Comparison of ENCODE assay signal across 19 cellular contexts in the genomic region with DNA sequence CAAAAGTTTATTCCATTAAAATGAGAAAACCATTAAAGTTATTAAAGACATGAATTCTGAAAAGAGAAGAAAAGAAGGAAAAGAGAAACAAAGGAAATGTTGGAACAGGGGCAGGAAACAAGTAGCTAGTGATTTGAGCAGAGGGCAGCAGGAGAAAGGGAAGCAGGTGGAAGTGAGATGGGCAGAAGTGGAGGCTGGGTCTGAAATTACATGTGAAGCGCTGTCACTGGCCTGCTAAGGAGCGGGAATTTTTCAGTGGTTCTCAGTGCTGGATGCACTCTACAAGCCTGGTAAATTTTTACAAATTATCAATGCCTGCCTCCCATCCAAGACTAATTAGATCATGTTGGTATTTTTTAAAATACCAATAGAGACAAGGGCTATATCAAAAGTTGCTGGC. TPM values are rescaled to one million over a fixed set of nuclear protein-coding genes. Genes with fewer than 3 reads are reported as not detected.
DNase-seq lines count a peak whose midpoint lies in the region; ATAC-seq, FAIRE-seq and TF ChIP-seq lines count a peak whose summit lies in the region.
"Had no signal": no experiment of that assay in that cellular context is flagged by ENCODE, and none has a peak within 500 bp of the region (broad histone marks: within the 10 kb centered on the region; RNA-seq: fewer than 3 reads in every experiment).

No MANE protein-coding gene starts in this region.

- dilution Hi-C loops in endothelial cell of umbilical vein (cut with MboI; ENCODE audit: extremely low pct_ligation_motif_present, low sequenced_read_pairs), result no loop called here

- H3K4me3 ChIP-seq in GM23338 (no peak overlapping the region), astrocyte (ENCODE audit: insufficient read depth, low read depth, low read length) (no peak overlapping the region), endothelial cell of umbilical vein (replicated peaks in 1 of 3; ENCODE audit: insufficient read depth in 1 of 3, low read depth in 1 of 3, low read length in 3 of 3) (no peak overlapping the region)
- H3K4me3 ChIP-seq: BLaER1 treated with 17β-estradiol and CSF1 and Interleukin-3, amounts not matched to agents 10 nM and 100 nM; HAP-1 had no signal

- no peak overlapping the region for H3K4me2 ChIP-seq in GM23338
- no peak overlapping the region for H3K4me2 ChIP-seq in astrocyte (ENCODE audit: low read length)
- H3K4me2 ChIP-seq in endothelial cell of umbilical vein (ENCODE audit: insufficient read depth, low read length), result peak overlapping the region; percentile 12
- H3K4me2 ChIP-seq: BLaER1 treated with 17β-estradiol and CSF1 and Interleukin-3, amounts not matched to agents 10 nM and 100 nM had no signal

- no TSS peak for BruUV-seq in endothelial cell of umbilical vein (replicated peaks; lab: Mats Ljungman, UMichigan)

- H3K27ac ChIP-seq in GM23338 (ENCODE audit: low read depth) (no peak overlapping the region), astrocyte (ENCODE audit: low read depth, low read length) (no peak overlapping the region), endothelial cell of umbilical vein (ENCODE audit: insufficient read depth, low read depth, low read length) (peak overlapping the region; percentile 2)
- H3K27ac ChIP-seq: BLaER1 treated with 17β-estradiol and CSF1 and Interleukin-3, amounts not matched to agents 10 nM and 100 nM had no signal

- no peaks in the 10 kb centered on the region for H3K4me1 Mint-ChIP-seq in GM23338
- H3K4me1 Mint-ChIP-seq in astrocyte (ENCODE audit: low read depth, unreplicated experiment), result peaks cover 20% of the 10 kb centered on the region
- H3K4me1 Mint-ChIP-seq in neural crest cell, result peaks cover 27% of the 10 kb centered on the region
- H3K4me1 Mint-ChIP-seq: CD4-positive, CD25-positive, alpha-beta regulatory T cell had no signal

- H3K36me3 ChIP-seq in GM23338 (ENCODE audit: insufficient read depth) (peaks cover 5% of the 10 kb centered on the region; the same call in 1 of the 2 replicates), astrocyte (ENCODE audit: insufficient read depth, low read length) (peaks cover 9% of the 10 kb centered on the region), endothelial cell of umbilical vein (ENCODE audit: control insufficient read depth in 2 of 2, extremely low read depth in 1 of 2, insufficient read depth in 2 of 2, low read length in 2 of 2) (peaks cover 0 to 7% of the 10 kb centered on the region in 2 experiments)
- H3K36me3 ChIP-seq: BLaER1 treated with 17β-estradiol and CSF1 and Interleukin-3, amounts not matched to agents 10 nM and 100 nM; HAP-1 had no signal

- ATAC-seq in GM23338 (peak; percentile 48; the same call in 2 of the 3 replicates), GM21723 (IDR thresholded peaks at IDR 0.05; ENCODE audit: unreplicated experiment) (no peak), left cardiac atrium (no peak)
- ATAC-seq: HepG2 had no signal

- H3K9me3 Mint-ChIP-seq in GM23338 (peaks cover 6% of the 10 kb centered on the region; the same call in 1 of the 3 replicates), astrocyte (ENCODE audit: unreplicated experiment) (no peaks in the 10 kb centered on the region), neural crest cell (peaks cover 7% of the 10 kb centered on the region)

- no peak overlapping the region for H2AFZ ChIP-seq in GM23338
- no peak overlapping the region for H2AFZ ChIP-seq in astrocyte (ENCODE audit: low read depth, low read length)
- H2AFZ ChIP-seq in endothelial cell of umbilical vein (ENCODE audit: low read depth, low read length), result no peak overlapping the region

- no peak overlapping the region for H3K4me3 Mint-ChIP-seq in GM23338
- H3K4me3 Mint-ChIP-seq in astrocyte (ENCODE audit: unreplicated experiment), result no peak overlapping the region
- no peak overlapping the region for H3K4me3 Mint-ChIP-seq in neural crest cell
- H3K4me3 Mint-ChIP-seq: CD4-positive, CD25-positive, alpha-beta regulatory T cell had no signal

- H3K9ac ChIP-seq in astrocyte (ENCODE audit: low read length) (peak overlapping the region; percentile 12), endothelial cell of umbilical vein (replicated peaks; ENCODE audit: extremely low read depth, insufficient read depth, low read length) (no peak overlapping the region)
- H3K9ac ChIP-seq: BLaER1 treated with 17β-estradiol and CSF1 and Interleukin-3, amounts not matched to agents 10 nM and 100 nM had no signal

- intact Hi-C loops in endothelial cell of umbilical vein (cut with micrococcal nuclease) (no loop called here), left cardiac atrium (cut with DNase I) (no loop called here), head of caudate nucleus (cut with DNase I) (no loop called here)

- CTCF ChIA-PET in endothelial cell of umbilical vein (lab: Charles Lee), result interaction anchor here (0.7 to 0.9 kb wide), 2 partner anchors 13 to 172 kb away, joined by 3 read pairs; no protein-coding TSS in a partner anchor

- H3K4me1 ChIP-seq in GM23338 (ENCODE audit: insufficient read depth), result no peaks in the 10 kb centered on the region
- no peaks in the 10 kb centered on the region for H3K4me1 ChIP-seq in astrocyte (ENCODE audit: insufficient read depth, low read length)
- peaks cover 8% of the 10 kb centered on the region for H3K4me1 ChIP-seq in endothelial cell of umbilical vein (ENCODE audit: control insufficient read depth, extremely low read depth, insufficient read depth, low read length)
- H3K4me1 ChIP-seq: BLaER1 treated with 17β-estradiol and CSF1 and Interleukin-3, amounts not matched to agents 10 nM and 100 nM; HAP-1 had no signal

- H3K9me3 ChIP-seq in astrocyte (ENCODE audit: insufficient read depth, low read depth, low read length) (no peaks in the 10 kb centered on the region), endothelial cell of umbilical vein (replicated peaks; ENCODE audit: control insufficient read depth, insufficient read depth, low read length) (no peaks in the 10 kb centered on the region)
- H3K9me3 ChIP-seq: BLaER1 treated with 17β-estradiol and CSF1 and Interleukin-3, amounts not matched to agents 10 nM and 100 nM; HAP-1 had no signal

- H3K79me2 ChIP-seq in GM23338 (replicated peaks; ENCODE audit: insufficient read depth) (no peaks in the 10 kb centered on the region), astrocyte (ENCODE audit: insufficient read depth, low read length) (no peaks in the 10 kb centered on the region), endothelial cell of umbilical vein (ENCODE audit: control insufficient read depth, insufficient read depth, low read length) (peaks cover 31% of the 10 kb centered on the region)

- H3K27me3 Mint-ChIP-seq in GM23338 (ENCODE audit: insufficient read depth, low read depth, poor library complexity), result peaks cover 2% of the 10 kb centered on the region
- no peaks in the 10 kb centered on the region for H3K27me3 Mint-ChIP-seq in astrocyte (ENCODE audit: low read depth, unreplicated experiment)
- H3K27me3 Mint-ChIP-seq in neural crest cell (ENCODE audit: low read depth), result no peaks in the 10 kb centered on the region
- H3K27me3 Mint-ChIP-seq: CD4-positive, CD25-positive, alpha-beta regulatory T cell had no signal

- POLR2A ChIA-PET in endothelial cell of umbilical vein (lab: Charles Lee), result no interaction called here

- H3K27me3 ChIP-seq in GM23338 (ENCODE audit: insufficient read depth), result no peaks in the 10 kb centered on the region
- H3K27me3 ChIP-seq in astrocyte (ENCODE audit: insufficient read depth, low read length), result no peaks in the 10 kb centered on the region
- no peaks in the 10 kb centered on the region for H3K27me3 ChIP-seq in endothelial cell of umbilical vein (ENCODE audit: control insufficient read depth in 2 of 2, insufficient read depth in 2 of 2, low read length in 2 of 2)
- H3K27me3 ChIP-seq: BLaER1 treated with 17β-estradiol and CSF1 and Interleukin-3, amounts not matched to agents 10 nM and 100 nM had no signal

- no peaks in the 10 kb centered on the region for H3K9me1 ChIP-seq in endothelial cell of umbilical vein (replicated peaks; ENCODE audit: control insufficient read depth, extremely low read depth, insufficient read depth, low read length)

- no peaks in the 10 kb centered on the region for H3K9me2 ChIP-seq in GM23338 (ENCODE audit: insufficient read depth)

- no peaks in the 10 kb centered on the region for H3F3A ChIP-seq in GM23338 (replicated peaks; ENCODE audit: low read depth)

- H4K20me1 ChIP-seq in GM23338 (replicated peaks; ENCODE audit: insufficient read depth) (no peaks in the 10 kb centered on the region), astrocyte (ENCODE audit: insufficient read depth, low read length) (no peaks in the 10 kb centered on the region), endothelial cell of umbilical vein (replicated peaks; ENCODE audit: control insufficient read depth, extremely low read depth, insufficient read depth, low read length) (no peaks in the 10 kb centered on the region)
- H4K20me1 ChIP-seq: BLaER1 treated with 17β-estradiol and CSF1 and Interleukin-3, amounts not matched to agents 10 nM and 100 nM had no signal

- H3K36me3 Mint-ChIP-seq in GM23338 (ENCODE audit: low read depth) (peaks cover 11% of the 10 kb centered on the region; the same call in 2 of the 3 replicates), astrocyte (ENCODE audit: low read depth, unreplicated experiment) (no peaks in the 10 kb centered on the region), neural crest cell (ENCODE audit: low read depth) (peaks cover 13% of the 10 kb centered on the region)
- H3K36me3 Mint-ChIP-seq: CD4-positive, CD25-positive, alpha-beta regulatory T cell had no signal

- FAIRE-seq in astrocyte (lab: Jason Lieb, UNC), result no peak
- peak; percentile 62 for FAIRE-seq in endothelial cell of umbilical vein (lab: Jason Lieb, UNC)
- FAIRE-seq: GM12891, H1, HepG2, HTR-8/SVneo had no signal

- DNase-seq in GM23338 (ENCODE audit: low spot score) (peak; percentile 12), astrocyte (ENCODE audit: low read depth) (no peak), endothelial cell of umbilical vein (ENCODE audit: low read depth, low spot score) (peak; percentile 72), neural crest cell (ENCODE audit: low read depth, low spot score) (no peak), left cardiac atrium (no peak), head of caudate nucleus (no peak), NOMO-1 (lab: John Stamatoyannopoulos, UW; ENCODE audit: unreplicated experiment in 2 of 2) (no peak)
- DNase-seq: 8988T; CD4-positive, CD25-positive, alpha-beta regulatory T cell; DMS 273 treated with DMSO at 0.1 percent for 48 hours; DMS79 had no signal

- H3K27ac Mint-ChIP-seq in GM23338, result no peak overlapping the region
- no peak overlapping the region for H3K27ac Mint-ChIP-seq in astrocyte (ENCODE audit: unreplicated experiment)
- H3K27ac Mint-ChIP-seq in neural crest cell (ENCODE audit: unreplicated experiment), result peak overlapping the region; percentile 76
- H3K27ac Mint-ChIP-seq: CD4-positive, CD25-positive, alpha-beta regulatory T cell had no signal

- no peak for TF ChIP-seq POLR2A in endothelial cell of umbilical vein (IDR thresholded peaks at IDR 0.05; ENCODE audit: low read depth, low read length)

- TF ChIP-seq CTCF in GM23338 (conservative IDR thresholded peaks at IDR 0.05; ENCODE audit: low read depth in 2 of 2) (no peak), astrocyte (IDR thresholded peaks at IDR 0.05; ENCODE audit: insufficient read depth, low read depth, low read length) (no peak), endothelial cell of umbilical vein (IDR thresholded peaks at IDR 0.05; ENCODE audit: extremely low read depth in 1 of 2, insufficient read depth in 1 of 2, low read depth in 1 of 2, low read length in 2 of 2) (no peak), neural crest cell (conservative IDR thresholded peaks at IDR 0.05) (no peak)

RNA-seq across cellular contexts. Expression of a gene that starts 48.4 kb away (rescaled TPM):
- total RNA-seq in GM23338 (2014; rRNA removed; shearing (Covaris generic)), result 2.6 and 11.5 TPM in 2 replicates
- polyA plus RNA-seq in GM23338 (2016; fragmentation: Nextera tagmentation; extraction: Ambion mirVana) (1.9 TPM in 2 replicates), endothelial cell of umbilical vein (20.5 and 21.2 TPM in 2 replicates)
- total RNA-seq in astrocyte (36.5 and 49.2 TPM in 2 replicates), endothelial cell of umbilical vein (34.0 and 47.7 TPM in 2 replicates), neural crest cell (5.1 and 6.2 TPM in 2 replicates), left cardiac atrium (1 to 10 TPM; 2.7 to 5.2 TPM)
- polyA plus RNA-seq in endothelial cell of umbilical vein (2011; cell fraction: cytosol; rRNA removed), result 16.6 and 17.5 TPM in 2 replicates
- 32.8 and 35.9 TPM in 2 replicates for polyA plus RNA-seq in endothelial cell of umbilical vein (2011; cell fraction: nucleus; rRNA removed)
- polyA plus RNA-seq in endothelial cell of umbilical vein (2012), result 33.0 and 40.9 TPM in 2 replicates
- polyA minus RNA-seq in endothelial cell of umbilical vein, result 54.0 and 56.8 TPM in 2 replicates
- not detected for polyA minus RNA-seq in endothelial cell of umbilical vein (2011; cell fraction: cytosol; rRNA and poly(A)+ RNA removed)
- 114 and 123 TPM in 2 replicates for polyA minus RNA-seq in endothelial cell of umbilical vein (2011; cell fraction: nucleus; rRNA and poly(A)+ RNA removed)
- total RNA-seq: CD4-positive, CD25-positive, alpha-beta regulatory T cell; G401; HepG2 had no signal
- polyA plus RNA-seq: CD4-positive, CD25-positive, alpha-beta regulatory T cell; HepG2 had no signal

Comparison
In these comparisons a context has a peak if more than half of its experiments do, and no peak if none do; other contexts are left out.
1. DNase-seq: peak in GM23338 (single experiment) and endothelial cell of umbilical vein (single experiment); none in astrocyte (single experiment), neural crest cell (single experiment), left cardiac atrium (single experiment), head of caudate nucleus (0 of 42) and NOMO-1 (0 of 2).